Comparison of ENCODE assay signal across 23 cellular contexts in the genomic region with DNA sequence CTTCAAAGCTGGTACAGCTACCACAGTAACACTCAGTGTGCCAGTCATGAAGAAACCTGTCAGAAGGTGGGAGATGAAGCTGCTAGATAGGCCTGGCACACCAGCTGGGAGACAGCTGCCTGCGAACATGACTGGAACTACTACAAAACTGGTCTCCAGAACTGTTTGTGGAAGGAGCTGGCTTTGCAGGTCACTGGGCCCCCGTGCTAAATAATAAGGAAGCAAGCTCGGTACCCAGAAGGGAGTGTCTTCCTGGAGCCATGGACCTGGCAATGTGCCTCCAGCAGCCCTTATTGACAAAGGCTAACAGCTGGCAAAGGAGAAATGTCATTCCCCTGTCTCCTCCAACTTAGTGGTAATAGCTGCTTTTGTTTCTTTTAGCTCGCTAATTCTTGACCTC.
DNase-seq lines count a peak whose midpoint lies in the region; ATAC-seq and TF ChIP-seq lines count a peak whose summit lies in the region.
"Had no signal": no experiment of that assay in that cellular context is flagged by ENCODE, and none has a peak within 500 bp of the region (broad histone marks: within the 10 kb centered on the region; RNA-seq: fewer than 3 reads in every experiment).

No MANE protein-coding gene starts in this region.

- H3K4me1 ChIP-seq in right cardiac atrium (ENCODE audit: control insufficient read depth, insufficient read depth, low read length) (no peaks in the 10 kb centered on the region), left ventricle myocardium inferior (no peaks in the 10 kb centered on the region), mucosa of descending colon (ENCODE audit: low read depth) (no peaks in the 10 kb centered on the region)
- H3K4me1 ChIP-seq: esophagus muscularis mucosa had no signal

- ATAC-seq in right cardiac atrium (peak in 1 of 2 donors; percentile 78), mucosa of descending colon (peak; percentile 85), HG03135 (IDR thresholded peaks at IDR 0.05; ENCODE audit: unreplicated experiment) (no peak)
- ATAC-seq: K562; natural killer cell; stimulated activated memory B cell treated with anti-CD40 and anti-IgM and Interleukin-4, amounts not matched to agents 10 μg/mL and 1 μg/mL and 100 μg/mL, for 72 hours had no signal

- H3K36me3 ChIP-seq in left ventricle myocardium inferior (no peaks in the 10 kb centered on the region), mucosa of descending colon (ENCODE audit: low read depth) (no peaks in the 10 kb centered on the region)
- H3K36me3 ChIP-seq: esophagus muscularis mucosa had no signal

- H3K27ac ChIP-seq in right cardiac atrium (ENCODE audit: low read length): no peak overlapping the region
- H3K27ac ChIP-seq in left ventricle myocardium inferior (replicated peaks): no peak overlapping the region
- H3K27ac ChIP-seq: esophagus muscularis mucosa, RWPE1, VCaP had no signal

- H3K4me3 ChIP-seq in right cardiac atrium (ENCODE audit: low read length) (no peak overlapping the region), left ventricle myocardium inferior (no peak overlapping the region), mucosa of descending colon (no peak overlapping the region)
- H3K4me3 ChIP-seq: esophagus muscularis mucosa, K562 had no signal

- 49% methylated on average over 4 of the region's 4 CpGs for WGBS in right cardiac atrium

- H3K9me3 ChIP-seq in right cardiac atrium (ENCODE audit: control insufficient read depth, low read length): no peaks in the 10 kb centered on the region
- H3K9me3 ChIP-seq in left ventricle myocardium inferior (replicated peaks): no peaks in the 10 kb centered on the region
- no peaks in the 10 kb centered on the region for H3K9me3 ChIP-seq in mucosa of descending colon
- H3K9me3 ChIP-seq: esophagus muscularis mucosa had no signal

- intact Hi-C loops in right cardiac atrium (cut with DNase I) (no loop called here), left ventricle myocardium inferior (cut with micrococcal nuclease) (no loop called here), mucosa of descending colon (cut with DNase I, micrococcal nuclease) (no loop called here)

- no peak for TF ChIP-seq CTCF in left ventricle myocardium inferior (IDR thresholded peaks at IDR 0.05; ENCODE audit: borderline replicate concordance)
- no peak for TF ChIP-seq CTCF in mucosa of descending colon (IDR thresholded peaks at IDR 0.05)

- DNase-seq in right cardiac atrium (peak; percentile 41 to 64 (median 63)), left ventricle myocardium inferior (no peak), NCI-H2029 (lab: John Stamatoyannopoulos, UW) (peak; percentile 54), mucosa of descending colon (peak; percentile 53 to 77 (median 62)), activated gamma-delta T cell treated with Interleukin-2 at 50 U/mL for 16 hours (no peak), NCI-H524 (lab: John Stamatoyannopoulos, UW) (no peak)
- DNase-seq: activated CD4-positive, alpha-beta T cell treated with anti-CD3 and anti-CD28 coated beads, Interleukin-2, amount 10 ng/mL, durations not matched to agents 24 days and 14 days; activated naive CD4-positive, alpha-beta T cell treated with anti-CD3 and anti-CD28 coated beads, Interleukin-2, amount 10 ng/mL, durations not matched to agents 7 days and 5 days; amniotic stem cell; foreskin melanocyte; GDM1; GOT3; natural killer cell; NCI-H1930; NCI-H526 treated with DMSO at 0.1 percent for 48 hours; retina; stimulated activated CD4-positive, alpha-beta T cell treated with anti-CD3 and anti-CD28 coated beads, Interleukin-4, amount 100 ng/mL, for 1 hour had no signal

- no peaks in the 10 kb centered on the region for H3K27me3 ChIP-seq in right cardiac atrium (ENCODE audit: control insufficient read depth, insufficient read depth)
- H3K27me3 ChIP-seq in left ventricle myocardium inferior (ENCODE audit: low read depth): no peaks in the 10 kb centered on the region
- H3K27me3 ChIP-seq: esophagus muscularis mucosa had no signal

Comparison
In these comparisons a context has a peak if more than half of its experiments do, and no peak if none do; other contexts are left out.
1. DNase-seq: peak in right cardiac atrium (3 of 3), NCI-H2029 (single experiment) and mucosa of descending colon (3 of 3); none in left ventricle myocardium inferior (single experiment), activated gamma-delta T cell treated with Interleukin-2 at 50 U/mL for 16 hours (single experiment) and NCI-H524 (0 of 2).